In the genomic region with DNA sequence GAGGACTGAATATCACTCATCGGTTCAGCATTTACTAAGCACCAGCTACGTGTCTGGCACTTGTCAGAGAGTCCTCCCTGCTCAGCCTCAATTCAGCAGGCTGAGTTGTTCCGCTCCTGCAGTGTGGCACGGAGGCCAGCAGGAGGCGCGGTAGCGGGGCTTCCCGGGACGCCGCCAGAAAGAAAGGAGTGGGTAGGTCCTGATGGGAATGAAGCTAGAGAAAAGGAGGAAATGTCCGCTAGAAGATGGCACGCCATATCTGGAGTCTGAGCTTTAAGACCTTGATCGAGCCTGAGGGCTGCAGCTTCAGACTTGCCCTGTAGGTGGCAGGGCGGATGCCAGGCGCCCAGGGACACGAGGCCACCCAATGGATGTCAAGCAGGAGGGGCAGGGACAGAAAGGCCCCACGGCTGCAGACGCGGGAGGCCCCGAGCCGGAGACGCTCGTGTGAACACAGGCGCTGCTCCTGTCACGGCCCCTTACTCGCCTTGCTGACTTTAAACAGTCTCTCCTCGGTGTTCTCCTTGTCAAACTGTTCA, we compare ENCODE assay signal across 8 cellular contexts. TPM values are rescaled to one million over a fixed set of nuclear protein-coding genes. Genes with fewer than 3 reads are reported as not detected.
DNase-seq lines count a peak whose midpoint lies in the region; ATAC-seq and TF ChIP-seq lines count a peak whose summit lies in the region.

No MANE protein-coding gene starts in this region.

- peak overlapping the region; percentile 22 for H3K4me3 ChIP-seq in lower lobe of right lung

- no peaks in the 10 kb centered on the region for H3K9me3 ChIP-seq in lower lobe of right lung

- DNase-seq in CD1c-positive myeloid dendritic cell (ENCODE audit: extremely low spot score) (peak; percentile 70), GM20000 (ENCODE audit: low spot score) (peak; percentile 42), NCI-H1105 treated with DMSO at 0.1 percent for 48 hours (lab: John Stamatoyannopoulos, UW) (peak; percentile 42), dermis blood vessel endothelial cell (peak; percentile 86), lower lobe of right lung (peak; percentile 86), mesenteric fat pad (ENCODE audit: low spot score) (no peak)
- peak; percentile 29 to 40 for DNase-seq in activated CD4-positive, alpha-beta T cell treated with anti-CD3 and anti-CD28 coated beads for 24 hours (ENCODE audit: low read depth in 2 of 2)
- DNase-seq in stimulated activated CD4-positive, alpha-beta T cell treated with anti-CD3 and anti-CD28 coated beads, TNF-alpha, amount 100 ng/mL, for 4 hours (ENCODE audit: low read depth in 3 of 3), result peak in 2 of 3 experiments; percentile 26 to 31

- ATAC-seq in lower lobe of right lung, result peak; percentile 94 to 95

- no peaks in the 10 kb centered on the region for H3K27me3 ChIP-seq in lower lobe of right lung (ENCODE audit: low read depth)

- H3K36me3 ChIP-seq in lower lobe of right lung, result peaks cover 81% of the 10 kb centered on the region

- TF ChIP-seq CTCF in GM20000 (IDR thresholded peaks at IDR 0.05; ENCODE audit: extremely low read depth, missing control alignments) (peak; percentile 38), lower lobe of right lung (IDR thresholded peaks at IDR 0.05) (peak; percentile 96)

- intact Hi-C loops in lower lobe of right lung (cut with DNase I), result no loop called here

- H3K4me1 ChIP-seq in lower lobe of right lung, result peaks cover 31% of the 10 kb centered on the region

- peak overlapping the region; percentile 62 for H3K27ac ChIP-seq in lower lobe of right lung

RNA-seq across cellular contexts. Expression of gene SERPINB6, which starts 18.7 kb away (rescaled TPM):
- total RNA-seq in dermis blood vessel endothelial cell (127 and 135 TPM in 2 replicates), lower lobe of right lung (160 TPM), mesenteric fat pad (127 TPM)

RNA-seq across cellular contexts. Expression of gene NQO2, which starts 47.1 kb away (rescaled TPM):
- 22.5 and 24.1 TPM in 2 replicates for total RNA-seq in dermis blood vessel endothelial cell
- total RNA-seq in lower lobe of right lung, result 22.4 TPM
- total RNA-seq in mesenteric fat pad, result 54.4 TPM

RNA-seq across cellular contexts. Expression of gene SERPINB9, which starts 49.5 kb away (rescaled TPM):
- total RNA-seq in dermis blood vessel endothelial cell, result 37.3 and 98.0 TPM in 2 replicates
- total RNA-seq in lower lobe of right lung, result 12.8 TPM
- total RNA-seq in mesenteric fat pad, result 17.4 TPM
